2 cellular contexts compared by ENCODE assay signal in the genomic region with DNA sequence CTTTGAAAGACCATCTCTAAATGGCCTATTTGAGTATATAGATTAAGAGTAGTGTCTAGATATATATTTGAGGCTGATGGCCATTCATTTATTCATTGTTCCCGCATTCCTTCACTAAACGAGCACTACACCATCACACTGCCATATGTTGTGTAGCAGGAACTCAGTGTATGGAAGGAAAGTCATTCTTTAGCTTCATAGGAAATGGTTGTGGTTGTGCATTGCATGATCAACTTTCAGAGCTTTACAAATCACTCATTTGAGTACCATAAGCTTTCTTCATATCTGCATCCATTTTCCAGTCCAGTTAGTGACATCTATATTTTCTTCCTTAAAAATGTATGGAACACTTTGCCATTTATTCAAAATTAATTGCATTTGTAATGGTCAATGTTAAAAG.
TF ChIP-seq lines count a peak whose summit lies in the region.

No MANE protein-coding gene starts in this region.

TF ChIP-seq in GM12891, 5 proteins besides CTCF, POLR2A, EP300 and RAD21:
- TF ChIP-seq TAF1 (IDR thresholded peaks at IDR 0.05; ENCODE audit: low read depth, low read length) (no peak), SPI1 (IDR thresholded peaks at IDR 0.05; ENCODE audit: low read depth, low read length) (no peak), POU2F2 (IDR thresholded peaks at IDR 0.05; ENCODE audit: low read depth, low read length) (no peak), PAX5 (IDR thresholded peaks at IDR 0.05; ENCODE audit: insufficient read depth, low read length, severe bottlenecking) (no peak), POLR2AphosphoS5 (IDR thresholded peaks at IDR 0.05; ENCODE audit: low read depth, low read length) (no peak)

TF ChIP-seq in GM23338, 12 proteins besides CTCF, POLR2A, EP300 and RAD21:
- TF ChIP-seq REST (IDR thresholded peaks at IDR 0.05; ENCODE audit: unreplicated experiment) (no peak), CREB1 (CRISPR knock-in tag; IDR thresholded peaks at IDR 0.05; ENCODE audit: low read depth) (no peak), NANOG (IDR thresholded peaks at IDR 0.05; ENCODE audit: borderline replicate concordance) (no peak), ZNF331 (CRISPR knock-in tag; IDR thresholded peaks at IDR 0.05; ENCODE audit: low read depth) (no peak)
